ENCODE assay signal across 22 cellular contexts in genomic region chr16:27471661-27472060, GRCh38.
A peak's percentile ranks its signal among the peaks of the same experiment; 100 is the strongest.
DNase-seq lines count a peak whose midpoint lies in the region; ATAC-seq, FAIRE-seq and TF ChIP-seq lines count a peak whose summit lies in the region.
"Had no signal": no experiment of that assay in that cellular context is flagged by ENCODE, and none has a peak within 500 bp of the region (broad histone marks: within the 10 kb centered on the region; RNA-seq: fewer than 3 reads in every experiment).

No MANE protein-coding gene starts in this region.

- no peak overlapping the region for H2AFZ ChIP-seq in endothelial cell of umbilical vein (ENCODE audit: low read depth, low read length)

- H3K27ac ChIP-seq in left ventricle myocardium inferior (replicated peaks) (no peak overlapping the region), endothelial cell of umbilical vein (ENCODE audit: insufficient read depth, low read depth, low read length) (peak overlapping the region; percentile 94), upper lobe of left lung (peak overlapping the region in 3 of 4 donors; percentile 5 to 52 (median 17))
- H3K27ac ChIP-seq: C4-2B had no signal

- H3K4me3 ChIP-seq in left ventricle myocardium inferior: no peak overlapping the region
- H3K4me3 ChIP-seq in endothelial cell of umbilical vein (replicated peaks in 1 of 3; ENCODE audit: insufficient read depth in 1 of 3, low read depth in 1 of 3, low read length in 3 of 3): no peak overlapping the region
- no peak overlapping the region for H3K4me3 ChIP-seq in upper lobe of left lung
- H3K4me3 ChIP-seq: GM12878 had no signal

- dilution Hi-C loops in endothelial cell of umbilical vein (cut with MboI; ENCODE audit: extremely low pct_ligation_motif_present, low sequenced_read_pairs): no loop called here

- ATAC-seq in Right ventricle myocardium superior (ENCODE audit: poor library complexity): no peak
- no peak for ATAC-seq in upper lobe of left lung (ENCODE audit: low FRiP score in 2 of 2)
- ATAC-seq: GM12878 had no signal

- H3K9ac ChIP-seq in endothelial cell of umbilical vein (replicated peaks; ENCODE audit: extremely low read depth, insufficient read depth, low read length): no peak overlapping the region

- POLR2A ChIA-PET in endothelial cell of umbilical vein (lab: Charles Lee): no interaction called here

- H3K4me1 ChIP-seq in left ventricle myocardium inferior (peaks cover 12% of the 10 kb centered on the region), endothelial cell of umbilical vein (ENCODE audit: control insufficient read depth, extremely low read depth, insufficient read depth, low read length) (peaks cover 32% of the 10 kb centered on the region), upper lobe of left lung (peaks cover 0 to 21% (median 15%) of the 10 kb centered on the region in 4 donors)

- no peak for FAIRE-seq in endothelial cell of umbilical vein (lab: Jason Lieb, UNC)
- FAIRE-seq: D721Med, GM12878 had no signal

- TF ChIP-seq CTCF in left ventricle myocardium inferior (IDR thresholded peaks at IDR 0.05; ENCODE audit: borderline replicate concordance) (no peak), endothelial cell of umbilical vein (IDR thresholded peaks at IDR 0.05; ENCODE audit: extremely low read depth in 1 of 2, insufficient read depth in 1 of 2, low read depth in 1 of 2, low read length in 2 of 2) (no peak), nephron progenitor cell (IDR thresholded peaks at IDR 0.05) (no peak), upper lobe of left lung (IDR thresholded peaks at IDR 0.05) (no peak)

- H3K36me3 Mint-ChIP-seq in nephron progenitor cell (ENCODE audit: low read depth): peaks cover 91% of the 10 kb centered on the region

- H3K27me3 Mint-ChIP-seq in nephron progenitor cell (ENCODE audit: low read depth, poor library complexity): no peaks in the 10 kb centered on the region

- TF ChIP-seq EP300 in upper lobe of left lung (IDR thresholded peaks at IDR 0.05): no peak

- 92 to 93% methylated on average over 11 to 19 of the region's 19 CpGs for WGBS in upper lobe of left lung, 2 donors

- H3K4me1 Mint-ChIP-seq in nephron progenitor cell: peaks cover 44% of the 10 kb centered on the region

- H3K4me2 ChIP-seq in endothelial cell of umbilical vein (ENCODE audit: insufficient read depth, low read length): no peak overlapping the region

- intact Hi-C loops in Right ventricle myocardium superior (cut with DNase I): no loop called here
- intact Hi-C loops in left ventricle myocardium inferior (cut with micrococcal nuclease): no loop called here
- intact Hi-C loops in endothelial cell of umbilical vein (cut with micrococcal nuclease): no loop called here

- TF ChIP-seq POLR2A in endothelial cell of umbilical vein (IDR thresholded peaks at IDR 0.05; ENCODE audit: low read depth, low read length) (no peak), upper lobe of left lung (IDR thresholded peaks at IDR 0.05) (no peak)

- no peaks in the 10 kb centered on the region for H3K9me1 ChIP-seq in endothelial cell of umbilical vein (replicated peaks; ENCODE audit: control insufficient read depth, extremely low read depth, insufficient read depth, low read length)

- H3K4me3 Mint-ChIP-seq in nephron progenitor cell: no peak overlapping the region

- H3K36me3 ChIP-seq in left ventricle myocardium inferior: peaks cover 99% of the 10 kb centered on the region
- peaks cover 31 to 38% of the 10 kb centered on the region in 2 experiments for H3K36me3 ChIP-seq in endothelial cell of umbilical vein (ENCODE audit: control insufficient read depth in 2 of 2, extremely low read depth in 1 of 2, insufficient read depth in 2 of 2, low read length in 2 of 2)
- H3K36me3 ChIP-seq in upper lobe of left lung: peaks cover 46 to 100% (median 84%) of the 10 kb centered on the region in 4 donors

- no peaks in the 10 kb centered on the region for H3K79me2 ChIP-seq in endothelial cell of umbilical vein (ENCODE audit: control insufficient read depth, insufficient read depth, low read length)

- DNase-seq in Right ventricle myocardium superior (peak; percentile 35), left ventricle myocardium inferior (no peak), endothelial cell of umbilical vein (ENCODE audit: low read depth, low spot score) (no peak), nephron progenitor cell (no peak), upper lobe of left lung (no peak), DMS 273 treated with DMSO at 0.1 percent for 48 hours (lab: John Stamatoyannopoulos, UW) (no peak), NCI-H146 treated with DMSO at 0.1 percent for 48 hours (lab: John Stamatoyannopoulos, UW; ENCODE audit: unreplicated experiment) (no peak), medulla oblongata (ENCODE audit: extremely low spot score) (no peak)
- DNase-seq: DND-41, H7, KG1, NCI-H1105 treated with DMSO at 0.1 percent for 48 hours, NCI-H1694, NCI-H2081, NCI-H2171, NCI-H345, NCI-H524 treated with DMSO at 0.1 percent for 48 hours, NCI-H82, SHP77 had no signal

- H3K27me3 ChIP-seq in left ventricle myocardium inferior (ENCODE audit: low read depth) (no peaks in the 10 kb centered on the region), endothelial cell of umbilical vein (ENCODE audit: control insufficient read depth in 2 of 2, insufficient read depth in 2 of 2, low read length in 2 of 2) (no peaks in the 10 kb centered on the region), upper lobe of left lung (no peaks in the 10 kb centered on the region)

- peak overlapping the region; percentile 97 for H3K27ac Mint-ChIP-seq in nephron progenitor cell

- CTCF ChIA-PET in endothelial cell of umbilical vein (lab: Charles Lee): interaction anchor here (1.2 to 2.1 kb wide), 3 partner anchors 9 to 78 kb away, joined by 3 to 9 read pairs (median 5); partner anchors contain the start of genes GTF3C1 and KATNIP

- H3K9me3 Mint-ChIP-seq in nephron progenitor cell: peaks cover 14% of the 10 kb centered on the region

- no peaks in the 10 kb centered on the region for H4K20me1 ChIP-seq in endothelial cell of umbilical vein (replicated peaks; ENCODE audit: control insufficient read depth, extremely low read depth, insufficient read depth, low read length)

- no peaks in the 10 kb centered on the region for H3K9me3 ChIP-seq in left ventricle myocardium inferior (replicated peaks)
- no peaks in the 10 kb centered on the region for H3K9me3 ChIP-seq in endothelial cell of umbilical vein (replicated peaks; ENCODE audit: control insufficient read depth, insufficient read depth, low read length)
- no peaks in the 10 kb centered on the region for H3K9me3 ChIP-seq in upper lobe of left lung

- no TSS peak for BruUV-seq in endothelial cell of umbilical vein (replicated peaks; lab: Mats Ljungman, UMichigan)

TF ChIP-seq in endothelial cell of umbilical vein, 7 proteins besides CTCF, POLR2A, EP300 and RAD21:
- TF ChIP-seq GATA2 (IDR thresholded peaks at IDR 0.05; ENCODE audit: insufficient read depth, insufficient read length, low read depth, low read length) (no peak), FOS (IDR thresholded peaks at IDR 0.05; ENCODE audit: borderline replicate concordance, insufficient read depth, low read length) (no peak), EZH2 (IDR thresholded peaks at IDR 0.05; ENCODE audit: borderline replicate concordance, low read depth, low read length, severe bottlenecking) (no peak)
